ENCODE assay signal across 15 cellular contexts in genomic region chr2:28904802-28905499, GRCh38. TPM values are rescaled to one million over a fixed set of nuclear protein-coding genes. Genes with fewer than 3 reads are reported as not detected.
DNase-seq lines count a peak whose midpoint lies in the region; ATAC-seq and TF ChIP-seq lines count a peak whose summit lies in the region.
"Had no signal": no experiment of that assay in that cellular context is flagged by ENCODE, and none has a peak within 500 bp of the region (broad histone marks: within the 10 kb centered on the region; RNA-seq: fewer than 3 reads in every experiment).

No MANE protein-coding gene starts in this region.

- ATAC-seq in IMR-90 (ENCODE audit: low read depth) (no peak), GM18498 (IDR thresholded peaks at IDR 0.05; ENCODE audit: unreplicated experiment) (no peak)

- peaks cover 9% of the 10 kb centered on the region for H3K4me1 Mint-ChIP-seq in mesothelial cell of epicardium

- no peaks in the 10 kb centered on the region for H3K9me3 ChIP-seq in IMR-90 (ENCODE audit: control insufficient read depth, insufficient read depth, low read length)
- H3K9me3 ChIP-seq: adrenal gland, tibial nerve had no signal

- peak overlapping the region; percentile 80 for H2BK5ac ChIP-seq in IMR-90 (ENCODE audit: low read depth, low read length, poor library complexity, severe bottlenecking)

- H2BK120ac ChIP-seq in IMR-90 (ENCODE audit: low read depth, low read length): no peak overlapping the region; the same call in 1 of the 2 replicates

- peak overlapping the region; percentile 20; the same call in 1 of the 2 replicates for H3K27ac ChIP-seq in IMR-90 (ENCODE audit: insufficient read depth, low read length)
- H3K27ac ChIP-seq: tibial nerve had no signal

- H3K9me3 Mint-ChIP-seq in mesothelial cell of epicardium: no peaks in the 10 kb centered on the region

- H3K4ac ChIP-seq in IMR-90 (ENCODE audit: low read depth, low read length): peak overlapping the region; percentile 35; the same call in 1 of the 2 replicates

- H3K23ac ChIP-seq in IMR-90 (ENCODE audit: low read depth, low read length): no peak overlapping the region

- H3K27me3 ChIP-seq in IMR-90 (ENCODE audit: control insufficient read depth, insufficient read depth, low read length): no peaks in the 10 kb centered on the region
- H3K27me3 ChIP-seq: adrenal gland, tibial nerve had no signal

- no peak overlapping the region; the same call in 1 of the 2 replicates for H3K14ac ChIP-seq in IMR-90 (replicated peaks; ENCODE audit: low read depth, low read length)

- dilution Hi-C loops in IMR-90 (cut with HindIII; ENCODE audit: low sequenced_read_pairs, unreplicated experiment): no loop called here

- no CpG with 5 or more reads among the region's 2 CpGs for WGBS in IMR-90 (ENCODE audit: extremely low coverage in 2 of 2, insufficient read length in 1 of 2), 2 experiments

- H2BK20ac ChIP-seq in IMR-90 (ENCODE audit: low read depth, low read length): no peak overlapping the region

- POLR2A ChIA-PET in IMR-90 (lab: Charles Lee; ENCODE audit: unreplicated experiment): interaction anchor here (0.6 to 1.5 kb wide), 2 partner anchors 10 to 11 kb away, joined by 3 to 11 read pairs; partner anchors contain the start of gene WDR43

- H2BK15ac ChIP-seq in IMR-90 (ENCODE audit: low read depth, low read length): no peak overlapping the region

- peak overlapping the region; percentile 31 for H3K27ac Mint-ChIP-seq in mesothelial cell of epicardium

- in situ Hi-C loops in Caki2 (cut with HindIII; ENCODE audit: low pct_unique_long_range_greater_than_20kb, low sequenced_read_pairs): no loop called here
- in situ Hi-C loops in IMR-90 (cut with MboI; ENCODE audit: low sequenced_read_pairs): loop anchor here (25.0 kb wide), 1 partner anchor 318 kb away; no protein-coding TSS in a partner anchor

- TF ChIP-seq RAD21 in IMR-90 (IDR thresholded peaks at IDR 0.05; ENCODE audit: low read length): no peak

- H4K91ac ChIP-seq in IMR-90 (ENCODE audit: insufficient read depth, low read depth, low read length): no peak overlapping the region

- peak overlapping the region; percentile 14; the same call in 1 of the 2 replicates for H3K18ac ChIP-seq in IMR-90 (ENCODE audit: low read depth, low read length)

- H2AK9ac ChIP-seq in IMR-90 (replicated peaks; ENCODE audit: low read depth, low read length, poor library complexity): no peak overlapping the region

- peaks cover 30% of the 10 kb centered on the region for H3K36me3 ChIP-seq in IMR-90 (ENCODE audit: control insufficient read depth, insufficient read depth, low read length)

- H3K9ac ChIP-seq in IMR-90 (ENCODE audit: low read depth, low read length): no peak overlapping the region

- H3K27me3 Mint-ChIP-seq in mesothelial cell of epicardium (ENCODE audit: low read depth): no peaks in the 10 kb centered on the region

- DNase-seq in Caki2 (ENCODE audit: low read depth): peak; percentile 16
- DNase-seq in IMR-90: no peak
- DNase-seq in astrocyte of the hippocampus (ENCODE audit: low read depth, low spot score): peak; percentile 36
- DNase-seq in mesothelial cell of epicardium (ENCODE audit: low spot score in 2 of 2, unreplicated experiment in 2 of 2): no peak
- no peak for DNase-seq in NCI-H187 (lab: John Stamatoyannopoulos, UW)
- no peak for DNase-seq in stimulated activated CD4-positive, alpha-beta T cell treated with anti-CD3 and anti-CD28 coated beads, Interleukin-12 subunit alpha, Interleukin-12 subunit beta, amount 100 ng/mL, for 4 hours
- DNase-seq: C1 segment of cervical spinal cord; DND-41; NCI-H2081 treated with DMSO at 0.1 percent for 48 hours; NCI-H526; nucleus accumbens; stimulated activated CD4-positive, alpha-beta T cell treated with anti-CD3 and anti-CD28 coated beads, Interleukin-4, amount 100 ng/mL, for 24 hours had no signal

- CTCF ChIA-PET in IMR-90 (lab: Yijun Ruan, JAX): no interaction called here

- H3K4me1 ChIP-seq in IMR-90 (ENCODE audit: control insufficient read depth, insufficient read depth, low read length): peaks cover 16% of the 10 kb centered on the region

- H2AFZ ChIP-seq in IMR-90 (replicated peaks; ENCODE audit: low read length, poor library complexity): no peak overlapping the region

- H3K79me1 ChIP-seq in IMR-90 (ENCODE audit: low read depth in 1 of 2, low read length in 2 of 2): peaks cover 24 to 69% of the 10 kb centered on the region in 2 experiments

- H3K36me3 Mint-ChIP-seq in mesothelial cell of epicardium: peaks cover 37% of the 10 kb centered on the region

- H4K20me1 ChIP-seq in IMR-90 (ENCODE audit: insufficient read depth, low read length): peaks cover 69% of the 10 kb centered on the region

- peaks cover 16% of the 10 kb centered on the region for H3K9me1 ChIP-seq in IMR-90 (ENCODE audit: insufficient read depth, low read length)

- H3K4me3 Mint-ChIP-seq in mesothelial cell of epicardium: no peak overlapping the region

- no peak overlapping the region for H3K56ac ChIP-seq in IMR-90 (ENCODE audit: extremely low read depth, insufficient read depth, low read length)

- H3K4me3 ChIP-seq in IMR-90 (ENCODE audit: insufficient read depth, low read depth, low read length): no peak overlapping the region
- H3K4me3 ChIP-seq: adrenal gland, tibial nerve had no signal

- H2AK5ac ChIP-seq in IMR-90 (ENCODE audit: low read depth, low read length): peak overlapping the region; percentile 56; the same call in 1 of the 2 replicates

- peak overlapping the region; percentile 31; the same call in 1 of the 2 replicates for H3K4me2 ChIP-seq in IMR-90 (ENCODE audit: low read depth, low read length)

- TF ChIP-seq POLR2A in IMR-90 (IDR thresholded peaks at IDR 0.05; ENCODE audit: low read depth, low read length): no peak

- intact Hi-C loops in IMR-90 (cut with micrococcal nuclease): no loop called here

- H4K8ac ChIP-seq in IMR-90 (ENCODE audit: low read depth in 2 of 2, low read length in 2 of 2): peak overlapping the region in 1 of 2 experiments; percentile 29; a peak in 1 of 4 replicates

- BruUV-seq in IMR-90 (replicated peaks; lab: Mats Ljungman, UMichigan): no TSS peak

- TF ChIP-seq CTCF in IMR-90 (conservative IDR thresholded peaks at IDR 0.05; ENCODE audit: low read depth, low read length): no peak
- TF ChIP-seq CTCF in mesothelial cell of epicardium (IDR thresholded peaks at IDR 0.05; ENCODE audit: unreplicated experiment): no peak

- no peak overlapping the region; the same call in 1 of the 2 replicates for H4K5ac ChIP-seq in IMR-90 (ENCODE audit: low read depth, low read length)

TF ChIP-seq in IMR-90, 13 proteins besides CTCF, POLR2A, EP300 and RAD21:
- TF ChIP-seq RCOR1 (IDR thresholded peaks at IDR 0.05; ENCODE audit: insufficient replicate concordance, low read length): no peak
- TF ChIP-seq NFE2L2 (IDR thresholded peaks at IDR 0.05; ENCODE audit: low read depth, low read length): no peak
- no peak for TF ChIP-seq USF2 (IDR thresholded peaks at IDR 0.05; ENCODE audit: low read depth, low read length)
- no peak for TF ChIP-seq BHLHE40 (IDR thresholded peaks at IDR 0.05; ENCODE audit: low read depth, low read length)
- no peak for TF ChIP-seq MAZ (IDR thresholded peaks at IDR 0.05; ENCODE audit: borderline replicate concordance, low read depth, low read length)
- TF ChIP-seq RFX5 (IDR thresholded peaks at IDR 0.05; ENCODE audit: low read depth, low read length): no peak
- TF ChIP-seq SMC3 (IDR thresholded peaks at IDR 0.05; ENCODE audit: low read depth, low read length): no peak
- no peak for TF ChIP-seq CEBPB (IDR thresholded peaks at IDR 0.05; ENCODE audit: low read depth, low read length)
- TF ChIP-seq, protein P1, sequence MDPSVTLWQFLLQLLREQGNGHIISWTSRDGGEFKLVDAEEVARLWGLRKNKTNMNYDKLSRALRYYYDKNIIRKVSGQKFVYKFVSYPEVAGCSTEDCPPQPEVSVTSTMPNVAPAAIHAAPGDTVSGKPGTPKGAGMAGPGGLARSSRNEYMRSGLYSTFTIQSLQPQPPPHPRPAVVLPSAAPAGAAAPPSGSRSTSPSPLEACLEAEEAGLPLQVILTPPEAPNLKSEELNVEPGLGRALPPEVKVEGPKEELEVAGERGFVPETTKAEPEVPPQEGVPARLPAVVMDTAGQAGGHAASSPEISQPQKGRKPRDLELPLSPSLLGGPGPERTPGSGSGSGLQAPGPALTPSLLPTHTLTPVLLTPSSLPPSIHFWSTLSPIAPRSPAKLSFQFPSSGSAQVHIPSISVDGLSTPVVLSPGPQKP (IDR thresholded peaks at IDR 0.05; ENCODE audit: borderline replicate concordance, low read depth, low read length): no peak
- TF ChIP-seq MAFK (IDR thresholded peaks at IDR 0.05; ENCODE audit: low read depth, low read length): no peak
- TF ChIP-seq FOS (IDR thresholded peaks at IDR 0.05; ENCODE audit: low read depth, low read length): no peak
- TF ChIP-seq CHD1 (IDR thresholded peaks at IDR 0.05; ENCODE audit: low read depth, low read length): no peak
- TF ChIP-seq MXI1 (IDR thresholded peaks at IDR 0.05; ENCODE audit: borderline replicate concordance, low read depth, low read length): no peak

RNA-seq across cellular contexts. Expression of gene WDR43, which starts 10.5 kb away (rescaled TPM):
- total RNA-seq in Caki2 (2014; rRNA removed; shearing (Covaris generic); ENCODE audit: low replicate concordance): 53.8 and 69.9 TPM in 2 replicates
- total RNA-seq in IMR-90 (2012; rRNA removed): 220 and 300 TPM in 2 replicates
- polyA plus RNA-seq in IMR-90 (2012; rRNA removed): 37.7 and 40.3 TPM in 2 replicates
- polyA plus RNA-seq in IMR-90 (2012; cell fraction: cytosol; rRNA removed): 4.6 and 5.3 TPM in 2 replicates
- polyA plus RNA-seq in IMR-90 (2012; cell fraction: nucleus; rRNA removed; ENCODE audit: low replicate concordance): 4.5 and 46.7 TPM in 2 replicates
- total RNA-seq in mesothelial cell of epicardium: 65.3 to 66.9 TPM (median 65.5 TPM) in 3 replicates

RNA-seq across cellular contexts. Expression of gene TRMT61B, which starts 34.8 kb away (rescaled TPM):
- 19.7 and 23.1 TPM in 2 replicates for total RNA-seq in Caki2 (2014; rRNA removed; shearing (Covaris generic); ENCODE audit: low replicate concordance)
- total RNA-seq in IMR-90 (2012; rRNA removed): 5.7 and 11.1 TPM in 2 replicates
- polyA plus RNA-seq in IMR-90 (2012; rRNA removed): 4.9 and 6.6 TPM in 2 replicates
- 3.5 and 4.1 TPM in 2 replicates for polyA plus RNA-seq in IMR-90 (2012; cell fraction: cytosol; rRNA removed)
- polyA plus RNA-seq in IMR-90 (2012; cell fraction: nucleus; rRNA removed; ENCODE audit: low replicate concordance): 5.0 and 6.1 TPM in 2 replicates
- 18.6 to 19.2 TPM (median 19.1 TPM) in 3 replicates for total RNA-seq in mesothelial cell of epicardium

Comparison
In these comparisons a context has a peak if more than half of its experiments do, and no peak if none do; other contexts are left out.
1. DNase-seq: peak in Caki2 (single experiment) and astrocyte of the hippocampus (single experiment); none in IMR-90 (single experiment), mesothelial cell of epicardium (0 of 2), NCI-H187 (0 of 2) and stimulated activated CD4-positive, alpha-beta T cell treated with anti-CD3 and anti-CD28 coated beads, Interleukin-12 subunit alpha, Interleukin-12 subunit beta, amount 100 ng/mL, for 4 hours (single experiment).